ENCODE assay signal across 13 cellular contexts in genomic region chr5:91170266-91170665, GRCh38.
DNase-seq lines count a peak whose midpoint lies in the region; ATAC-seq and TF ChIP-seq lines count a peak whose summit lies in the region.
"Had no signal": no experiment of that assay in that cellular context is flagged by ENCODE, and none has a peak within 500 bp of the region (broad histone marks: within the 10 kb centered on the region; RNA-seq: fewer than 3 reads in every experiment).

No MANE protein-coding gene starts in this region.

- 0% methylated on average over 1 of the region's 1 CpG for WGBS in hepatocyte (ENCODE audit: low lambda C conversion rate, missing lambda C conversion rate)

- H3K9me2 ChIP-seq in hepatocyte (replicated peaks; ENCODE audit: insufficient read depth), result no peaks in the 10 kb centered on the region

- H3K27ac ChIP-seq in SK-N-MC, result peak overlapping the region; percentile 53
- no peak overlapping the region for H3K27ac ChIP-seq in hepatocyte
- H3K27ac ChIP-seq: KMS-11 had no signal

- no peaks in the 10 kb centered on the region for H3K9me3 Mint-ChIP-seq in activated naive CD4-positive, alpha-beta T cell treated with anti-CD3 and anti-CD28 coated beads, Interleukin-2, amount 50 U/mL, for 72 hours
- H3K9me3 Mint-ChIP-seq: naive thymus-derived CD8-positive, alpha-beta T cell; stimulated activated memory B cell treated with anti-CD40 and anti-IgM and Interleukin-4, amounts not matched to agents 10 μg/mL and 1 μg/mL and 100 μg/mL, for 72 hours had no signal

- H3K79me2 ChIP-seq in hepatocyte, result no peaks in the 10 kb centered on the region

- no peak overlapping the region for H3K4me2 ChIP-seq in hepatocyte
- H3K4me2 ChIP-seq: KMS-11 had no signal

- H3K9ac ChIP-seq in SK-N-MC (ENCODE audit: insufficient read length), result no peak overlapping the region
- H3K9ac ChIP-seq: KMS-11 had no signal

- H2AFZ ChIP-seq in hepatocyte, result no peak overlapping the region

- H3K4me3 ChIP-seq in SK-N-MC, result peak overlapping the region; percentile 16; the same call in 1 of the 2 replicates
- no peak overlapping the region for H3K4me3 ChIP-seq in hepatocyte

- H4K20me1 ChIP-seq in hepatocyte (ENCODE audit: insufficient read depth, poor library complexity, severe bottlenecking), result no peaks in the 10 kb centered on the region

- in situ Hi-C loops in ACHN (cut with HindIII; ENCODE audit: low pct_ligation_motif_present, low pct_unique_long_range_greater_than_20kb, low sequenced_read_pairs), result no loop called here

- no peak for TF ChIP-seq CTCF in hepatocyte (IDR thresholded peaks at IDR 0.05; ENCODE audit: poor library complexity)

- no peaks in the 10 kb centered on the region for H3K36me3 Mint-ChIP-seq in activated naive CD4-positive, alpha-beta T cell treated with anti-CD3 and anti-CD28 coated beads, Interleukin-2, amount 50 U/mL, for 72 hours
- H3K36me3 Mint-ChIP-seq: CD4-positive, CD25-positive, alpha-beta regulatory T cell; stimulated activated memory B cell treated with anti-CD40 and anti-IgM and Interleukin-4, amounts not matched to agents 10 μg/mL and 1 μg/mL and 100 μg/mL, for 72 hours had no signal

- no peak for DNase-seq in activated naive CD4-positive, alpha-beta T cell treated with anti-CD3 and anti-CD28 coated beads, Interleukin-2, amount 50 U/mL, for 72 hours (ENCODE audit: low spot score in 2 of 2)
- DNase-seq in activated naive CD4-positive, alpha-beta T cell treated with Interleukin-2 at 50 U/mL for 16 hours, result no peak
- DNase-seq in SK-N-MC (ENCODE audit: low read depth, low spot score), result peak; percentile 73
- DNase-seq in fibroblast of gingiva (ENCODE audit: low read depth), result peak; percentile 67
- DNase-seq in dermis blood vessel endothelial cell, result no peak
- DNase-seq in hepatocyte (ENCODE audit: low spot score), result no peak
- no peak for DNase-seq in NCI-H2196 (lab: John Stamatoyannopoulos, UW; ENCODE audit: unreplicated experiment)
- no peak for DNase-seq in ACHN
- DNase-seq: activated CD8-positive, alpha-beta memory T cell treated with anti-CD3 and anti-CD28 coated beads, Interleukin-2, amount 50 U/mL, for 48 hours; CD4-positive, CD25-positive, alpha-beta regulatory T cell; naive thymus-derived CD8-positive, alpha-beta T cell had no signal

- H3K36me3 ChIP-seq in SK-N-MC (ENCODE audit: insufficient read depth, low read length), result no peaks in the 10 kb centered on the region
- no peaks in the 10 kb centered on the region for H3K36me3 ChIP-seq in hepatocyte (replicated peaks; ENCODE audit: insufficient read depth, low read depth)

- no peaks in the 10 kb centered on the region for H3K27me3 ChIP-seq in hepatocyte

- no peaks in the 10 kb centered on the region for H3K4me1 ChIP-seq in hepatocyte (ENCODE audit: insufficient read depth)

- H3K9me3 ChIP-seq in SK-N-MC (ENCODE audit: low read depth, low read length) (no peaks in the 10 kb centered on the region), hepatocyte (ENCODE audit: low read depth) (no peaks in the 10 kb centered on the region)

- H3K27ac Mint-ChIP-seq in activated naive CD4-positive, alpha-beta T cell treated with anti-CD3 and anti-CD28 coated beads, Interleukin-2, amount 50 U/mL, for 72 hours, result peak overlapping the region in 1 of 2 donors; percentile 0
- H3K27ac Mint-ChIP-seq: CD4-positive, CD25-positive, alpha-beta regulatory T cell; naive thymus-derived CD8-positive, alpha-beta T cell; stimulated activated memory B cell treated with anti-CD40 and anti-IgM and Interleukin-4, amounts not matched to agents 10 μg/mL and 1 μg/mL and 100 μg/mL, for 72 hours had no signal

- peak; percentile 95 to 97 for ATAC-seq in activated naive CD4-positive, alpha-beta T cell treated with anti-CD3 and anti-CD28 coated beads, Interleukin-2, amount 50 U/mL, for 72 hours
- ATAC-seq: naive thymus-derived CD8-positive, alpha-beta T cell; stimulated activated memory B cell treated with anti-CD40 and anti-IgM and Interleukin-4, amounts not matched to agents 10 μg/mL and 1 μg/mL and 100 μg/mL, for 72 hours had no signal

Comparison
In these comparisons a context has a peak if more than half of its experiments do, and no peak if none do; other contexts are left out.
1. DNase-seq: peak in SK-N-MC (single experiment) and fibroblast of gingiva (single experiment); none in activated naive CD4-positive, alpha-beta T cell treated with anti-CD3 and anti-CD28 coated beads, Interleukin-2, amount 50 U/mL, for 72 hours (0 of 2), activated naive CD4-positive, alpha-beta T cell treated with Interleukin-2 at 50 U/mL for 16 hours (single experiment), dermis blood vessel endothelial cell (single experiment), hepatocyte (single experiment), NCI-H2196 (single experiment) and ACHN (single experiment).